In genomic region chr5:116532762-116533525, GRCh38 we compare ENCODE assay signal across 10 cellular contexts. TPM values are rescaled to one million over a fixed set of nuclear protein-coding genes. Genes with fewer than 3 reads are reported as not detected.
DNase-seq lines count a peak whose midpoint lies in the region; ATAC-seq and TF ChIP-seq lines count a peak whose summit lies in the region.
"Had no signal": no experiment of that assay in that cellular context is flagged by ENCODE, and none has a peak within 500 bp of the region (broad histone marks: within the 10 kb centered on the region; RNA-seq: fewer than 3 reads in every experiment).

No MANE protein-coding gene starts in this region.

- H3K27me3 ChIP-seq in ectodermal cell (ENCODE audit: control insufficient read depth, insufficient read depth, low read length, poor library complexity, severe bottlenecking), result no peaks in the 10 kb centered on the region

- no peak for ATAC-seq in activated T-helper 17 cell treated with anti-CD3 and anti-CD28 coated beads, Interleukin-2, amount 50 U/mL, for 72 hours (replicated peaks)
- no peak for ATAC-seq in GM18517 (IDR thresholded peaks at IDR 0.05; ENCODE audit: unreplicated experiment)
- ATAC-seq: A549 had no signal

- H3K9me3 Mint-ChIP-seq in CD14-positive monocyte, result no peaks in the 10 kb centered on the region
- no peaks in the 10 kb centered on the region for H3K9me3 Mint-ChIP-seq in activated T-helper 17 cell treated with anti-CD3 and anti-CD28 coated beads, Interleukin-2, amount 50 U/mL, for 72 hours

- no peaks in the 10 kb centered on the region for H3K9me3 ChIP-seq in ectodermal cell (ENCODE audit: control insufficient read depth, low read length)
- H3K9me3 ChIP-seq: A549 had no signal

- H3K36me3 ChIP-seq in ectodermal cell (ENCODE audit: control insufficient read depth, insufficient read depth, low read length), result no peaks in the 10 kb centered on the region

- no peaks in the 10 kb centered on the region for H3K4me1 Mint-ChIP-seq in CD14-positive monocyte
- H3K4me1 Mint-ChIP-seq in activated T-helper 17 cell treated with anti-CD3 and anti-CD28 coated beads, Interleukin-2, amount 50 U/mL, for 72 hours, result no peaks in the 10 kb centered on the region

- peak overlapping the region; percentile 6 for H3K27ac ChIP-seq in ectodermal cell (ENCODE audit: insufficient read depth, low read depth, low read length, poor library complexity, severe bottlenecking)
- H3K27ac ChIP-seq: A549 had no signal

- no peak overlapping the region for H3K27ac Mint-ChIP-seq in CD14-positive monocyte
- no peak overlapping the region for H3K27ac Mint-ChIP-seq in activated T-helper 17 cell treated with anti-CD3 and anti-CD28 coated beads, Interleukin-2, amount 50 U/mL, for 72 hours

- H3K4me1 ChIP-seq in ectodermal cell (ENCODE audit: control insufficient read depth, insufficient read depth, low read length), result peaks cover 57% of the 10 kb centered on the region
- H3K4me1 ChIP-seq: A549 had no signal

- intact Hi-C loops in CD14-positive monocyte (cut with micrococcal nuclease), result no loop called here

- no peak overlapping the region for H3K4me3 Mint-ChIP-seq in CD14-positive monocyte
- no peak overlapping the region for H3K4me3 Mint-ChIP-seq in activated T-helper 17 cell treated with anti-CD3 and anti-CD28 coated beads, Interleukin-2, amount 50 U/mL, for 72 hours

- DNase-seq in DMS79 treated with DMSO at 0.1 percent for 48 hours (lab: John Stamatoyannopoulos, UW) (peak; percentile 11), DMS79 (lab: John Stamatoyannopoulos, UW) (no peak), NCI-H1436 treated with DMSO at 0.1 percent for 48 hours (lab: John Stamatoyannopoulos, UW) (peak; percentile 38), CD14-positive monocyte (ENCODE audit: low spot score) (no peak), NCI-H187 treated with DMSO at 0.1 percent for 48 hours (lab: John Stamatoyannopoulos, UW) (no peak)
- DNase-seq: anterior cingulate cortex had no signal

- peaks cover 0 to 3% (median 0%) of the 10 kb centered on the region in 3 donors for H3K27me3 Mint-ChIP-seq in CD14-positive monocyte (ENCODE audit: low read depth in 3 of 3)
- H3K27me3 Mint-ChIP-seq in activated T-helper 17 cell treated with anti-CD3 and anti-CD28 coated beads, Interleukin-2, amount 50 U/mL, for 72 hours, result no peaks in the 10 kb centered on the region

- H3K4me3 ChIP-seq in ectodermal cell (ENCODE audit: insufficient read depth, low read depth, low read length), result no peak overlapping the region
- H3K4me3 ChIP-seq: A549 had no signal

- WGBS in ectodermal cell, 2 experiments, result 53 to 59% methylated on average over 3 of the region's 3 CpGs

- H3K36me3 Mint-ChIP-seq in CD14-positive monocyte, result no peaks in the 10 kb centered on the region
- H3K36me3 Mint-ChIP-seq in activated T-helper 17 cell treated with anti-CD3 and anti-CD28 coated beads, Interleukin-2, amount 50 U/mL, for 72 hours (ENCODE audit: low read depth), result no peaks in the 10 kb centered on the region

- TF ChIP-seq CTCF in CD14-positive monocyte (IDR thresholded peaks at IDR 0.05), result no peak

RNA-seq across cellular contexts. Expression of gene SEMA6A, which starts 41.7 kb away (rescaled TPM):
- polyA plus RNA-seq in ectodermal cell (2013, experiment 1 of 4), result 74.9 TPM
- 74.8 TPM for polyA plus RNA-seq in ectodermal cell (2013, experiment 2 of 4)
- 45.0 TPM for polyA plus RNA-seq in ectodermal cell (2013, experiment 3 of 4)
- 45.7 TPM for polyA plus RNA-seq in ectodermal cell (2013, experiment 4 of 4)
- under 1 TPM in 1 of 2 donors, not detected in 1; 0.16 TPM for polyA plus RNA-seq in CD14-positive monocyte
- under 1 TPM in 1 of 2 donors, not detected in 1; 0.50 TPM for total RNA-seq in activated T-helper 17 cell treated with anti-CD3 and anti-CD28 coated beads, Interleukin-2, amount 50 U/mL, for 72 hours

Comparison
In these comparisons a context has a peak if more than half of its experiments do, and no peak if none do; other contexts are left out.
1. DNase-seq: peak in DMS79 treated with DMSO at 0.1 percent for 48 hours (single experiment) and NCI-H1436 treated with DMSO at 0.1 percent for 48 hours (single experiment); none in DMS79 (single experiment), CD14-positive monocyte (single experiment) and NCI-H187 treated with DMSO at 0.1 percent for 48 hours (single experiment).